In genomic region chr2:223084873-223085272, GRCh38 we compare ENCODE assay signal across 13 cellular contexts. TPM values are rescaled to one million over a fixed set of nuclear protein-coding genes. Genes with fewer than 3 reads are reported as not detected.
DNase-seq lines count a peak whose midpoint lies in the region; ATAC-seq and TF ChIP-seq lines count a peak whose summit lies in the region.
"Had no signal": no experiment of that assay in that cellular context is flagged by ENCODE, and none has a peak within 500 bp of the region (broad histone marks: within the 10 kb centered on the region; RNA-seq: fewer than 3 reads in every experiment).

No MANE protein-coding gene starts in this region.

- no peak for TF ChIP-seq RAD21 in HCT116 (IDR thresholded peaks at IDR 0.05; ENCODE audit: low read depth)

- BruUV-seq in HCT116 (replicated peaks; lab: Mats Ljungman, UMichigan): no TSS peak

- POLR2A ChIA-PET in HCT116 (lab: Charles Lee): no interaction called here

- no peak overlapping the region for H2BK15ac ChIP-seq in mesendoderm (replicated peaks; ENCODE audit: low read depth)

- ATAC-seq in HCT116: peak; percentile 50; the same call in 1 of the 2 replicates

- no peaks in the 10 kb centered on the region for H3K27me3 ChIP-seq in HCT116 (ENCODE audit: insufficient read depth, low read length)
- H3K27me3 ChIP-seq in WERI-Rb-1 (ENCODE audit: insufficient read depth, low read depth, severe bottlenecking): no peaks in the 10 kb centered on the region
- H3K27me3 ChIP-seq in mesendoderm (ENCODE audit: insufficient read depth, low read length, poor library complexity): no peaks in the 10 kb centered on the region
- H3K27me3 ChIP-seq: Peyer's patch had no signal

- TF ChIP-seq CTCF in HCT116 (IDR thresholded peaks at IDR 0.05 in 2 of 3, conservative IDR thresholded peaks at IDR 0.05 in 1 of 3; ENCODE audit: borderline replicate concordance in 1 of 3, insufficient read depth in 1 of 3, low read depth in 2 of 3, low read length in 2 of 3) (no peak), WERI-Rb-1 (IDR thresholded peaks at IDR 0.05; ENCODE audit: low read depth, low read length) (no peak)

- H3K18ac ChIP-seq in mesendoderm (ENCODE audit: low read length): no peak overlapping the region

- H3K4me3 ChIP-seq in HCT116 (replicated peaks in 1 of 2; ENCODE audit: low read depth in 1 of 2, low read length in 2 of 2): no peak overlapping the region
- H3K4me3 ChIP-seq in WERI-Rb-1 (ENCODE audit: low read depth, low read length): no peak overlapping the region
- H3K4me3 ChIP-seq in mesendoderm (ENCODE audit: low read length): no peak overlapping the region
- H3K4me3 ChIP-seq: Peyer's patch had no signal

- H3K23ac ChIP-seq in mesendoderm (ENCODE audit: low read length): no peak overlapping the region

- no peak overlapping the region for H3K4me2 ChIP-seq in HCT116 (ENCODE audit: low read length)
- H3K4me2 ChIP-seq in mesendoderm (ENCODE audit: low read length): no peak overlapping the region

- H3K9me3 ChIP-seq in HCT116 (ENCODE audit: control insufficient read depth in 1 of 2, insufficient read depth in 1 of 2, low read depth in 1 of 2, low read length in 2 of 2) (no peaks in the 10 kb centered on the region), WERI-Rb-1 (ENCODE audit: severe bottlenecking) (no peaks in the 10 kb centered on the region)
- H3K9me3 ChIP-seq: Peyer's patch had no signal

- no peaks in the 10 kb centered on the region for H4K20me1 ChIP-seq in HCT116 (ENCODE audit: insufficient read depth)

- H3K4me1 ChIP-seq in HCT116 (ENCODE audit: control insufficient read depth in 1 of 2, insufficient read depth in 2 of 2, low read length in 2 of 2) (no peaks in the 10 kb centered on the region), mesendoderm (ENCODE audit: control insufficient read depth, low read depth, low read length) (no peaks in the 10 kb centered on the region)
- H3K4me1 ChIP-seq: Peyer's patch had no signal

- no CpG with 5 or more reads among the region's 2 CpGs for WGBS in mesendoderm (ENCODE audit: extremely low coverage, insufficient coverage, low lambda C conversion rate)

- H3K79me2 ChIP-seq in HCT116 (ENCODE audit: insufficient read depth, low read length) (no peaks in the 10 kb centered on the region), mesendoderm (ENCODE audit: control insufficient read depth, insufficient read depth, low read length) (no peaks in the 10 kb centered on the region)

- no peak overlapping the region for H4K5ac ChIP-seq in mesendoderm (ENCODE audit: low read length)

- H2AK5ac ChIP-seq in mesendoderm (ENCODE audit: low read length): no peak overlapping the region

- H3K36me3 ChIP-seq in HCT116 (ENCODE audit: control insufficient read depth in 1 of 2, insufficient read depth in 2 of 2, low read length in 2 of 2) (no peaks in the 10 kb centered on the region), WERI-Rb-1 (no peaks in the 10 kb centered on the region), mesendoderm (ENCODE audit: control insufficient read depth, insufficient read depth, low read length) (no peaks in the 10 kb centered on the region)
- H3K36me3 ChIP-seq: Peyer's patch had no signal

- no peak overlapping the region for H3K27ac ChIP-seq in HCT116 (ENCODE audit: low read depth, low read length)
- H3K27ac ChIP-seq in WERI-Rb-1: no peak overlapping the region
- no peak overlapping the region for H3K27ac ChIP-seq in mesendoderm (ENCODE audit: low read depth, low read length)
- H3K27ac ChIP-seq: epithelial cell of prostate had no signal

- no peak overlapping the region for H2BK120ac ChIP-seq in mesendoderm (ENCODE audit: low read depth, low read length)

- H3K9me2 ChIP-seq in HCT116 (ENCODE audit: insufficient read depth): no peaks in the 10 kb centered on the region

- H4K8ac ChIP-seq in mesendoderm (ENCODE audit: low read depth, low read length): no peak overlapping the region

- no peak overlapping the region for H3K56ac ChIP-seq in mesendoderm (ENCODE audit: low read length)

- RAD21 ChIA-PET in HCT116 (lab: Charles Lee; ENCODE audit: low non-redundant PET in 1 of 2, low total read pairs in 2 of 2, uncharacterized antibody in 2 of 2, unreplicated experiment in 2 of 2): no interaction called here

- no peak overlapping the region for H3K9ac ChIP-seq in HCT116 (ENCODE audit: low read length)
- H3K9ac ChIP-seq in mesendoderm (ENCODE audit: low read length): no peak overlapping the region

- H2BK5ac ChIP-seq in mesendoderm (ENCODE audit: low read length): no peak overlapping the region

- no peak overlapping the region for H2AFZ ChIP-seq in HCT116 (ENCODE audit: low read depth, low read length, poor library complexity, severe bottlenecking)

- no peak overlapping the region for H3K4ac ChIP-seq in mesendoderm (ENCODE audit: low read depth, low read length)

- no peak for TF ChIP-seq POLR2A in HCT116 (IDR thresholded peaks at IDR 0.05; ENCODE audit: borderline replicate concordance, extremely low read depth, insufficient read depth, insufficient read length)

- H3K79me1 ChIP-seq in mesendoderm (ENCODE audit: low read length): no peaks in the 10 kb centered on the region

- DNase-seq in Ammon's horn (ENCODE audit: low spot score) (peak; percentile 41), HCT116 (ENCODE audit: low read depth, low spot score) (no peak), WERI-Rb-1 (peak; percentile 17), mesendoderm (peak; percentile 62), NCI-H187 (lab: John Stamatoyannopoulos, UW) (no peak), hippocampal formation (lab: John Stamatoyannopoulos, UW) (no peak)
- no peak for DNase-seq in activated CD4-positive, alpha-beta T cell treated with anti-CD3 and anti-CD28 coated beads for 48 hours
- no peak for DNase-seq in stimulated activated CD4-positive, alpha-beta T cell treated with anti-CD3 and anti-CD28 coated beads, Interleukin-4, amount 100 ng/mL, for 24 hours
- DNase-seq: activated CD4-positive, alpha-beta memory T cell treated with anti-CD3 and anti-CD28 coated beads, Interleukin-2, amount 10 ng/mL, durations not matched to agents 7 days and 5 days; KBM-7; NCI-H2107; Peyer's patch had no signal

- intact Hi-C loops in HCT116 (cut with micrococcal nuclease): no loop called here

- CTCF ChIA-PET in HCT116 (lab: Charles Lee): interaction anchor here (0.9 to 1.5 kb wide), 2 partner anchors 10 to 17 kb away, joined by 4 read pairs; no protein-coding TSS in a partner anchor

TF ChIP-seq in HCT116, 20 proteins besides CTCF, POLR2A, EP300 and RAD21:
- no peak for TF ChIP-seq EZH2phosphoT487 (IDR thresholded peaks at IDR 0.05; ENCODE audit: borderline replicate concordance)
- no peak for TF ChIP-seq JUND (IDR thresholded peaks at IDR 0.05)
- no peak for TF ChIP-seq REST (IDR thresholded peaks at IDR 0.05; ENCODE audit: low read depth)
- no peak for TF ChIP-seq ZFX (IDR thresholded peaks at IDR 0.05)
- TF ChIP-seq TCF7L2 (IDR thresholded peaks at IDR 0.05; ENCODE audit: borderline replicate concordance, extremely low read depth, insufficient read depth, insufficient read length): no peak
- no peak for TF ChIP-seq SIN3A (IDR thresholded peaks at IDR 0.05; ENCODE audit: low read depth)
- TF ChIP-seq, protein P1, sequence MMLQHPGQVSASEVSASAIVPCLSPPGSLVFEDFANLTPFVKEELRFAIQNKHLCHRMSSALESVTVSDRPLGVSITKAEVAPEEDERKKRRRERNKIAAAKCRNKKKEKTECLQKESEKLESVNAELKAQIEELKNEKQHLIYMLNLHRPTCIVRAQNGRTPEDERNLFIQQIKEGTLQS (IDR thresholded peaks at IDR 0.05): no peak
- no peak for TF ChIP-seq CBX3 (IDR thresholded peaks at IDR 0.05; ENCODE audit: low read depth)
- no peak for TF ChIP-seq ZBTB33 (IDR thresholded peaks at IDR 0.05; ENCODE audit: extremely low read depth, insufficient replicate concordance, low read length)
- TF ChIP-seq CEBPB (IDR thresholded peaks at IDR 0.05; ENCODE audit: low read depth): no peak
- TF ChIP-seq ELF1 (IDR thresholded peaks at IDR 0.05; ENCODE audit: borderline replicate concordance, low read depth): no peak

RNA-seq across cellular contexts. Expression of gene KCNE4, which starts 32.9 kb away (rescaled TPM):
- not detected for total RNA-seq in HCT116 (2021; ENCODE audit: unreplicated experiment)
- polyA plus RNA-seq in HCT116 (2012): 0.03 TPM in 1 of 2 replicates, not detected in the other
- polyA plus RNA-seq in mesendoderm (2013, experiment 1 of 2): 0.08 TPM
- 0.06 TPM for polyA plus RNA-seq in mesendoderm (2013, experiment 2 of 2)
- total RNA-seq: activated CD4-positive, alpha-beta memory T cell treated with anti-CD3 and anti-CD28 coated beads, Interleukin-2, amount 10 ng/mL, durations not matched to agents 7 days and 5 days had no signal

Comparison
In these comparisons a context has a peak if more than half of its experiments do, and no peak if none do; other contexts are left out.
1. DNase-seq: peak in Ammon's horn (single experiment), WERI-Rb-1 (single experiment) and mesendoderm (single experiment); none in HCT116 (single experiment), activated CD4-positive, alpha-beta T cell treated with anti-CD3 and anti-CD28 coated beads for 48 hours (single experiment), stimulated activated CD4-positive, alpha-beta T cell treated with anti-CD3 and anti-CD28 coated beads, Interleukin-4, amount 100 ng/mL, for 24 hours (single experiment), NCI-H187 (0 of 2) and hippocampal formation (0 of 2).